8 cellular contexts compared by ENCODE assay signal in the genomic region with DNA sequence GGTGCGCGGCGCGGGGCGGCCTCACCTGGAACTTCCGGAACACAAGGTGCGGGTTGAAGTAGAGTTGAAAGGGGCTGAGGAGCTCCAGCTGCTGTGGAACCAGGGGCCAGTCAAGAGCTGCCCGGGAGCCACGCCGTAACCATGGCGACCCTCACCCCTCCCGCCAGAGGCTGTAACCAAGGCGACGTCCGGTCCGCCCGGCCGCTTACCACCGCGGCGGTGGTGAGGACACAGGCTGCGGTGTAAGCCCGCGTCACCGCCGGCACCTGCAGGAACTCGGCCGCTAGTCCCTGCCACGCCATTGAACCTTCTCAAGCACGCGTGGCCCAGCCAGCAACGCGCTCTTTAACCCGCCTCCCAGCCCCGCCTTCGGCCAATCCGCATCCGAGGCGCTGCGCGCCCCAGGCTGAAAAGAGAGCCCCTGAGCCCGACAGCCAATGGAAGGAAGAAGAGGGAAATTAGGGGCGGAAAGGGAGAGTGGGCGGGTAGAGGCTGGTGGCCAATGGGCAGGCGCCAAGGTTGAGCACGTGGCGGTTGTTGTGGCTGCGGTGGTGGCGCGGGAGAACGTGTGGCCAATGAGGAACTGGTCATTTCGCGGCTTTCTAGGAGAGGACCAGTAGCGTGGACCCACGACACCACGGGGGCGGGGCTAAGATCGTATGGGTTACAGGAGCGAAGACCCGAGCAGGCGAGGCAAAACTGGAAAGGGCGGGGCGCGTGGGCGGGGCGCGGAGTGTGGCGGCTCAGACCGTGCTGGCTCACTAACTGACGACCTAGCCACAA. TPM values are rescaled to one million over a fixed set of nuclear protein-coding genes. Genes with fewer than 3 reads are reported as not detected.
DNase-seq lines count a peak whose midpoint lies in the region; ATAC-seq and TF ChIP-seq lines count a peak whose summit lies in the region.

TSS of gene DERL3 (minus strand) at position 321 of the 783 bp plus-strand sequence. CDS start at position 302, 19 bp downstream.

- 0 to 4% (median 1%) methylated on average over 14 to 70 of the region's 70 CpGs for WGBS in adrenal gland, 4 donors
- WGBS in heart right ventricle, 2 donors: 3 to 5% methylated on average over 66 to 70 of the region's 70 CpGs

- H3K9me3 ChIP-seq in adrenal gland (replicated peaks in 1 of 3): no peaks in the 10 kb centered on the region
- H3K9me3 ChIP-seq in heart right ventricle: no peaks in the 10 kb centered on the region

- ATAC-seq in HG02610 (IDR thresholded peaks at IDR 0.05; ENCODE audit: unreplicated experiment) (peak; percentile 78), heart right ventricle (peak; percentile 56 to 91 (median 79))

- H3K27ac Mint-ChIP-seq in type B pancreatic cell: peak within 1 kb of the TSS; percentile 88

- no peaks in the 10 kb centered on the region for H3K27me3 ChIP-seq in adrenal gland
- H3K27me3 ChIP-seq in heart right ventricle: no peaks in the 10 kb centered on the region

- H3K4me1 ChIP-seq in adrenal gland (replicated peaks in 1 of 2): peaks cover 6 to 15% of the 10 kb centered on the region in 2 donors
- peaks cover 9 to 66% (median 42%) of the 10 kb centered on the region in 9 donors for H3K4me1 ChIP-seq in heart right ventricle

- H3K36me3 Mint-ChIP-seq in type B pancreatic cell: peaks cover 8% of the 10 kb centered on the region

- TF ChIP-seq CTCF in adrenal gland (IDR thresholded peaks at IDR 0.05) (no peak), heart right ventricle (IDR thresholded peaks at IDR 0.05) (no peak), type B pancreatic cell (conservative IDR thresholded peaks at IDR 0.05) (no peak)

- H3K27ac ChIP-seq in adrenal gland (no peak within 1 kb of the TSS), heart right ventricle (peak within 1 kb of the TSS in 8 of 10 donors; percentile 6 to 94 (median 82))

- intact Hi-C loops in adrenal gland (cut with DNase I) (no loop called here), heart right ventricle (cut with DNase I) (no loop called here)

- H3K4me3 Mint-ChIP-seq in type B pancreatic cell: peak within 1 kb of the TSS; percentile 91

- peak; percentile 82 for DNase-seq in NCI-H128 (lab: John Stamatoyannopoulos, UW; ENCODE audit: unreplicated experiment)
- peak; percentile 88 for DNase-seq in T follicular helper cell (ENCODE audit: low read depth)
- peak; percentile 97 to 100 (median 99) for DNase-seq in adrenal gland
- DNase-seq in heart right ventricle: peak; percentile 96 to 97
- peak; percentile 94 for DNase-seq in pons (ENCODE audit: low spot score)
- peak; percentile 97 for DNase-seq in type B pancreatic cell (ENCODE audit: extremely low spot score, unreplicated experiment)

- H3K4me1 Mint-ChIP-seq in type B pancreatic cell (ENCODE audit: unreplicated experiment): peaks cover 31% of the 10 kb centered on the region

- H3K27me3 Mint-ChIP-seq in type B pancreatic cell: peaks cover 24% of the 10 kb centered on the region

- H3K36me3 ChIP-seq in adrenal gland (replicated peaks in 1 of 2) (peaks cover 0 to 16% of the 10 kb centered on the region in 2 donors), heart right ventricle (peaks cover 0 to 29% (median 0%) of the 10 kb centered on the region in 9 donors)

- no peak for TF ChIP-seq POLR2A in adrenal gland (IDR thresholded peaks at IDR 0.05)

- H3K4me3 ChIP-seq in GM08714 (ENCODE audit: low read length) (peak within 1 kb of the TSS; percentile 57; the same call in 1 of the 2 replicates), adrenal gland (peak within 1 kb of the TSS in 1 of 4 donors; percentile 36), heart right ventricle (peak within 1 kb of the TSS; percentile 14 to 58 (median 50))

- H3K9me3 Mint-ChIP-seq in type B pancreatic cell: no peaks in the 10 kb centered on the region

RNA-seq across cellular contexts. Expression of gene DERL3, which starts in this region (rescaled TPM):
- 1 to 10 TPM in 5 of 8 donors, under 1 TPM in 2, not detected in 1; 0.36 to 3.7 (median 2.4) TPM for total RNA-seq in adrenal gland
- polyA plus RNA-seq in adrenal gland: 1 to 10 TPM; 2.7 to 4.3 (median 3.8) TPM
- total RNA-seq in heart right ventricle: 1 to 10 TPM in 9 of 10 donors, under 1 TPM in 1; 0.91 to 5.1 (median 1.7) TPM
- polyA plus RNA-seq in heart right ventricle: 10 to 100 TPM in 1 of 2 donors, 1 to 10 TPM in 1; 2.0 to 14.1 TPM
- total RNA-seq in type B pancreatic cell (ENCODE audit: low replicate concordance): 2.6 and 9.5 TPM in 2 replicates

Comparison
In these comparisons a context has a peak if more than half of its experiments do, and no peak if none do; other contexts are left out.
1. H3K27ac ChIP-seq: peak in heart right ventricle (8 of 10); none in adrenal gland (0 of 5).
2. Peak in every context shown above with its lines, with median percentiles within 50 percentile points of each other: DNase-seq.